8 cellular contexts compared by ENCODE assay signal in the genomic region with DNA sequence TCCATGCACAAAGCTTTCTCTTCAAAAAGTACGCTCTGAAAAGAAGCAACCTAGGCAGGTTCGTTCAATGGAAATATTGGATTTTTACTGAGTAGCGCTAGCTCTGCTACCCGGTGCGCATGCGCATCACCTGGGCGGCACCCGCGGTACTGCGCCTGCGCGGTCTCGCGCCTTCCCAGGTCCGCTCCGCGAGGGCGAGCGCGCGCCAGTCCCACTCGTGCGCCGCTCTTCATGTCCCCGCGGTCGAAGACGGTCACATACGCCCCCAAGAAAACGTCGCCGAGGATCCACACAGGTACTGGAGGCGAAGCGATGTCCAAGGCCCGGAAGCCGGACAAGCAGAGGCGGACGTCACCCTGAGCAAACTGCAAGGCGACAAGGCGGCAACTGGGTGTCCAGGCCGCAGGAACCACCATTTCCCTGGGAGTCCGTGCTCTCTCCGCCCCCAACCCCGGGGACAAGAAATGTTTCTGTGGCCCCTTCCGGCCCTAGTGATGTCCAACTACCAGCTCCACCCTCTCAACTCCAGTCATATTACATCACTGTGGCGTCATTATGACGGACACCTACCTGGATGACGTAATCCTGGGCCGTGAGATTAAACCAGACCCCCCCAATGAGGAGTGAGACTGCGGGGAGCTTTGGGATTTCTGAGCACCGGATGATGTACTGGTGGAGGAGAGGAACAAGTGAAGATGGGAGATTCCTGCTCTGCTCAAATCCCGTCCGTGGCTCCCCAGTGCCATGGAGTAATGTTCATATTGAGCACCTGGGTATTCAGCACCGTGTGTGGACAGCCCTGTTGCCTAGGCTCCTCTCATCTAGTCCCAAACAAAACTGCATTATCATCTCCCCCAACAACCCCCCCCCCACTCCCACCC. TPM values are rescaled to one million over a fixed set of nuclear protein-coding genes. Genes with fewer than 3 reads are reported as not detected.
A peak's percentile ranks its signal among the peaks of the same experiment; 100 is the strongest.
DNase-seq lines count a peak whose midpoint lies in the region; ATAC-seq and TF ChIP-seq lines count a peak whose summit lies in the region.

No MANE protein-coding gene starts in this region.

- H3K9me3 ChIP-seq in CD8-positive, alpha-beta T cell (ENCODE audit: low read length) = no peaks in the 10 kb centered on the region

- H3K4me1 Mint-ChIP-seq in CD8-positive, alpha-beta T cell (ENCODE audit: low read depth) = peaks cover 47% of the 10 kb centered on the region

- CTCF ChIA-PET in CD8-positive, alpha-beta T cell (lab: Charles Lee) = interaction anchor here (1.6 kb wide), 1 partner anchor 23 kb away, joined by 5 read pairs; no protein-coding TSS in a partner anchor

- H3K9me3 Mint-ChIP-seq in CD8-positive, alpha-beta T cell = peaks cover 7% of the 10 kb centered on the region

- peaks cover 48% of the 10 kb centered on the region for H3K4me1 ChIP-seq in CD8-positive, alpha-beta T cell (ENCODE audit: insufficient read depth, low read length)

- POLR2A ChIA-PET in CD8-positive, alpha-beta T cell (lab: Charles Lee) = no interaction called here

- TF ChIP-seq CTCF in CD8-positive, alpha-beta T cell (IDR thresholded peaks at IDR 0.05) = no peak
- TF ChIP-seq CTCF in astrocyte of the spinal cord (IDR thresholded peaks at IDR 0.05; ENCODE audit: low read depth, low read length) = no peak

- H3K27ac ChIP-seq in CD8-positive, alpha-beta T cell (ENCODE audit: low read depth, low read length) = no peak overlapping the region

- H3K4me3 ChIP-seq in CD8-positive, alpha-beta T cell (ENCODE audit: low read depth, low read length) = peak overlapping the region; percentile 77
- H3K4me3 ChIP-seq in astrocyte of the spinal cord (ENCODE audit: low read depth, low read length) = peak overlapping the region; percentile 37

- intact Hi-C loops in CD8-positive, alpha-beta T cell (cut with DNase I, micrococcal nuclease) = loop anchor here (1.0 to 10.0 kb wide), 4 partner anchors 23 to 361 kb away; a partner anchor contains a TSS

- H3K36me3 Mint-ChIP-seq in CD8-positive, alpha-beta T cell = no peaks in the 10 kb centered on the region

- H3K27me3 ChIP-seq in CD8-positive, alpha-beta T cell (ENCODE audit: insufficient read depth, low read length) = peaks cover 27% of the 10 kb centered on the region

- peak in 6 of 7 experiments; percentile 59 to 92 (median 79) for DNase-seq in CD8-positive, alpha-beta T cell
- DNase-seq in HK-2 (ENCODE audit: unreplicated experiment) = peak; percentile 85
- peak; percentile 59 for DNase-seq in T-helper 22 cell (ENCODE audit: low read depth)
- no peak for DNase-seq in astrocyte of the spinal cord (ENCODE audit: low read depth, low spot score)
- DNase-seq in iPS-NIHi7 (ENCODE audit: extremely low spot score) = peak; percentile 95
- peak; percentile 70 to 76 (median 74) for DNase-seq in stimulated activated CD4-positive, alpha-beta T cell treated with anti-CD3 and anti-CD28 coated beads, Interleukin-12 subunit alpha, Interleukin-12 subunit beta, amount 100 ng/mL, for 48 hours (ENCODE audit: low read depth in 2 of 3, low spot score in 1 of 3)
- DNase-seq in medulla oblongata (ENCODE audit: extremely low spot score) = no peak

- peak overlapping the region; percentile 85 for H3K4me3 Mint-ChIP-seq in CD8-positive, alpha-beta T cell

- peaks cover 57% of the 10 kb centered on the region for H3K27me3 Mint-ChIP-seq in CD8-positive, alpha-beta T cell (ENCODE audit: low read depth)

- ATAC-seq in CD8-positive, alpha-beta T cell = peak; percentile 22
- peak; percentile 13 for ATAC-seq in GM19372 (IDR thresholded peaks at IDR 0.05; ENCODE audit: low read depth, unreplicated experiment)

- in situ Hi-C loops in astrocyte of the spinal cord (cut with HindIII; ENCODE audit: low sequenced_read_pairs) = no loop called here

- no peaks in the 10 kb centered on the region for H3K36me3 ChIP-seq in CD8-positive, alpha-beta T cell (ENCODE audit: insufficient read depth, low read length)

- H3K27ac Mint-ChIP-seq in CD8-positive, alpha-beta T cell = peak overlapping the region; percentile 24

RNA-seq across cellular contexts. Expression of a gene that starts 4.8 kb away (rescaled TPM):
- under 1 TPM; 0.08 to 0.39 TPM for total RNA-seq in CD8-positive, alpha-beta T cell

RNA-seq across cellular contexts. Expression of a gene that starts 31.5 kb away (rescaled TPM):
- total RNA-seq in CD8-positive, alpha-beta T cell = under 1 TPM in 1 of 2 experiments, not detected in 1; 1.00 TPM

RNA-seq across cellular contexts. Expression of a gene that starts 42.3 kb away (rescaled TPM):
- total RNA-seq in CD8-positive, alpha-beta T cell = 100 to 1,000 TPM; 320 to 327 TPM

RNA-seq across cellular contexts. Expression of a gene that starts 50.2 kb away (rescaled TPM):
- 10 to 100 TPM; 19.4 to 21.8 TPM for total RNA-seq in CD8-positive, alpha-beta T cell

Comparison
In these comparisons a context has a peak if more than half of its experiments do, and no peak if none do; other contexts are left out.
1. DNase-seq: peak in CD8-positive, alpha-beta T cell (6 of 7), HK-2 (single experiment), T-helper 22 cell (single experiment), iPS-NIHi7 (single experiment) and stimulated activated CD4-positive, alpha-beta T cell treated with anti-CD3 and anti-CD28 coated beads, Interleukin-12 subunit alpha, Interleukin-12 subunit beta, amount 100 ng/mL, for 48 hours (3 of 3); none in astrocyte of the spinal cord (single experiment) and medulla oblongata (single experiment).